9 cellular contexts compared by ENCODE assay signal in the genomic region with DNA sequence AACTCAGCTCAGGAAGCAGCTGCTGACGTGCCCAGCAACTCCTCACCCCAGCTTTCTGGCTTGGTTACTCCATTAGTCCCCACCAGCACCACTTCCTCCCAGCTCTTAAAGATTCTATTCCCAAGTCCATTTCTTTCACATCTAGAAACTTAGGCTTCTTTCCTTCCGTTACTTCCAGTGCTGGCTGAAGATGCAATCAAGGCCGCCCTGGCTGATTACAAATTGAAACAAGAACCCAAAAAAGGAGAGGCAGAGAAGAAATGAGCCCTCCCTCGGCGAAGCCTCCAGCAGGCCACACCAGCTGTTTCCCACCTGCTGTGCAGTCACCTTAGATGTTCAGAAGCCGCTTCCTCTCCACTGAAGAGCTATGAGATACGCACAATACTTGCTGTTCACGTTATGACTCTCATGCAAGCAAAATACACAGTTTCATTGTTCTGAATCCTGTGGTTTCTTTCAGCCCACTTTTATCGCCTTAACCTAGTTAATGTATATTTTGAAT. TPM values are rescaled to one million over a fixed set of nuclear protein-coding genes. Genes with fewer than 3 reads are reported as not detected.
A peak's percentile ranks its signal among the peaks of the same experiment; 100 is the strongest.
DNase-seq lines count a peak whose midpoint lies in the region; ATAC-seq, FAIRE-seq and TF ChIP-seq lines count a peak whose summit lies in the region.
"Had no signal": no experiment of that assay in that cellular context is flagged by ENCODE, and none has a peak within 500 bp of the region (broad histone marks: within the 10 kb centered on the region; RNA-seq: fewer than 3 reads in every experiment).

No MANE protein-coding gene starts in this region.

- H3K4me1 ChIP-seq in prostate gland (replicated peaks) (no peaks in the 10 kb centered on the region), ovary (ENCODE audit: insufficient read depth) (no peaks in the 10 kb centered on the region)

- DNase-seq in GM12892 (ENCODE audit: insufficient read length) (no peak), NCI-H2171 treated with DMSO at 0.1 percent for 48 hours (lab: John Stamatoyannopoulos, UW) (peak; percentile 93), MV-4-11 (lab: John Stamatoyannopoulos, UW) (no peak), prostate gland (ENCODE audit: low spot score) (no peak), ovary (no peak)
- DNase-seq in activated naive CD4-positive, alpha-beta T cell treated with Interleukin-2 at 50 U/mL for 16 hours = peak; percentile 73
- peak; percentile 77 for DNase-seq in stimulated activated CD4-positive, alpha-beta T cell treated with anti-CD3 and anti-CD28 coated beads, Interleukin-1b, Interleukin-23, amount 100 ng/mL, for 48 hours

- peak; percentile 64 for ATAC-seq in HG02610 (IDR thresholded peaks at IDR 0.05; ENCODE audit: unreplicated experiment)

- TF ChIP-seq EP300 in ovary (IDR thresholded peaks at IDR 0.05) = no peak

- H3K9me3 ChIP-seq in prostate gland (no peaks in the 10 kb centered on the region), ovary (no peaks in the 10 kb centered on the region)

- no peak overlapping the region for H3K27ac ChIP-seq in prostate gland
- H3K27ac ChIP-seq in ovary = no peak overlapping the region

- no peak overlapping the region for H3K4me3 ChIP-seq in prostate gland
- H3K4me3 ChIP-seq in ovary = no peak overlapping the region

- FAIRE-seq in GM12892 (lab: Jason Lieb, UNC) = peak; percentile 94

- TF ChIP-seq CTCF in prostate gland (IDR thresholded peaks at IDR 0.05) (no peak), ovary (IDR thresholded peaks at IDR 0.05) (no peak)

- peaks cover 0 to 12% of the 10 kb centered on the region in 2 donors for H3K36me3 ChIP-seq in prostate gland
- no peaks in the 10 kb centered on the region for H3K36me3 ChIP-seq in ovary

- TF ChIP-seq POLR2A in GM12892 (IDR thresholded peaks at IDR 0.05; ENCODE audit: low read depth, low read length) (0 out of 2 replicates have a peak, but pooled peaks have one; percentile 13), prostate gland (IDR thresholded peaks at IDR 0.05) (no peak), ovary (IDR thresholded peaks at IDR 0.05) (no peak)

- H3K27me3 ChIP-seq in prostate gland (replicated peaks; ENCODE audit: insufficient read depth) = no peaks in the 10 kb centered on the region
- H3K27me3 ChIP-seq in ovary = no peaks in the 10 kb centered on the region

- 78% methylated on average over 9 of the region's 9 CpGs for WGBS in prostate gland
- 35 to 65% (median 50%) methylated on average over 9 of the region's 9 CpGs for WGBS in ovary, 3 donors

- intact Hi-C loops in prostate gland (cut with DNase I) = loop anchor here (5.0 kb wide), 1 partner anchor 164 kb away; a partner anchor contains a TSS
- intact Hi-C loops in ovary (cut with DNase I) = loop anchor here in 3 of 4 donors (5.0 to 10.0 kb wide), 5 partner anchors 49 to 526 kb away; a partner anchor contains a TSS

RNA-seq across cellular contexts. Expression of a gene that starts 6.3 kb away (rescaled TPM):
- polyA plus RNA-seq in GM12892 (2012; ENCODE audit: missing spikeins) = 136 TPM
- 100 to 1,000 TPM; 170 to 203 TPM for total RNA-seq in prostate gland
- total RNA-seq in ovary = 100 to 1,000 TPM; 110 to 238 (median 156) TPM
- 100 to 1,000 TPM; 207 to 298 TPM for polyA plus RNA-seq in ovary

RNA-seq across cellular contexts. Expression of a gene that starts 7.7 kb away (rescaled TPM):
- 36.3 TPM for polyA plus RNA-seq in GM12892 (2012; ENCODE audit: missing spikeins)
- total RNA-seq in prostate gland = 100 to 1,000 TPM in 1 of 2 donors, 10 to 100 TPM in 1; 54.1 to 112 TPM
- total RNA-seq in ovary = 10 to 100 TPM; 44.5 to 55.3 (median 48.3) TPM
- polyA plus RNA-seq in ovary = 10 to 100 TPM; 27.9 to 36.2 TPM

RNA-seq across cellular contexts. Expression of a gene that starts 29.2 kb away (rescaled TPM):
- polyA plus RNA-seq in GM12892 (2012; ENCODE audit: missing spikeins) = 0.23 TPM
- total RNA-seq in prostate gland (10 to 100 TPM in 1 of 2 donors, 1 to 10 TPM in 1; 1.7 to 19.1 TPM), ovary (1 to 10 TPM in 5 of 7 donors, under 1 TPM in 2; 0.25 to 3.9 (median 1.7) TPM)
- polyA plus RNA-seq in ovary = 10 to 100 TPM in 1 of 2 donors, 1 to 10 TPM in 1; 2.0 to 12.3 TPM
- total RNA-seq: dermis microvascular lymphatic vessel endothelial cell had no signal

RNA-seq across cellular contexts. Expression of a gene that starts 53.6 kb away (rescaled TPM):
- polyA plus RNA-seq in GM12892 (2012; ENCODE audit: missing spikeins) = 2.4 TPM
- total RNA-seq in prostate gland = 10 to 100 TPM in 1 of 2 donors, 1 to 10 TPM in 1; 8.2 to 10.7 TPM
- 10 to 100 TPM in 1 of 7 donors, 1 to 10 TPM in 6; 3.9 to 12.7 (median 7.6) TPM for total RNA-seq in ovary
- 1 to 10 TPM; 2.0 to 6.0 TPM for polyA plus RNA-seq in ovary

Comparison
In these comparisons a context has a peak if more than half of its experiments do, and no peak if none do; other contexts are left out.
1. DNase-seq: peak in NCI-H2171 treated with DMSO at 0.1 percent for 48 hours (single experiment), activated naive CD4-positive, alpha-beta T cell treated with Interleukin-2 at 50 U/mL for 16 hours (single experiment) and stimulated activated CD4-positive, alpha-beta T cell treated with anti-CD3 and anti-CD28 coated beads, Interleukin-1b, Interleukin-23, amount 100 ng/mL, for 48 hours (single experiment); none in GM12892 (single experiment), MV-4-11 (single experiment), prostate gland (single experiment) and ovary (0 of 5).